Comparison of ENCODE assay signal across 8 cellular contexts in the genomic region with DNA sequence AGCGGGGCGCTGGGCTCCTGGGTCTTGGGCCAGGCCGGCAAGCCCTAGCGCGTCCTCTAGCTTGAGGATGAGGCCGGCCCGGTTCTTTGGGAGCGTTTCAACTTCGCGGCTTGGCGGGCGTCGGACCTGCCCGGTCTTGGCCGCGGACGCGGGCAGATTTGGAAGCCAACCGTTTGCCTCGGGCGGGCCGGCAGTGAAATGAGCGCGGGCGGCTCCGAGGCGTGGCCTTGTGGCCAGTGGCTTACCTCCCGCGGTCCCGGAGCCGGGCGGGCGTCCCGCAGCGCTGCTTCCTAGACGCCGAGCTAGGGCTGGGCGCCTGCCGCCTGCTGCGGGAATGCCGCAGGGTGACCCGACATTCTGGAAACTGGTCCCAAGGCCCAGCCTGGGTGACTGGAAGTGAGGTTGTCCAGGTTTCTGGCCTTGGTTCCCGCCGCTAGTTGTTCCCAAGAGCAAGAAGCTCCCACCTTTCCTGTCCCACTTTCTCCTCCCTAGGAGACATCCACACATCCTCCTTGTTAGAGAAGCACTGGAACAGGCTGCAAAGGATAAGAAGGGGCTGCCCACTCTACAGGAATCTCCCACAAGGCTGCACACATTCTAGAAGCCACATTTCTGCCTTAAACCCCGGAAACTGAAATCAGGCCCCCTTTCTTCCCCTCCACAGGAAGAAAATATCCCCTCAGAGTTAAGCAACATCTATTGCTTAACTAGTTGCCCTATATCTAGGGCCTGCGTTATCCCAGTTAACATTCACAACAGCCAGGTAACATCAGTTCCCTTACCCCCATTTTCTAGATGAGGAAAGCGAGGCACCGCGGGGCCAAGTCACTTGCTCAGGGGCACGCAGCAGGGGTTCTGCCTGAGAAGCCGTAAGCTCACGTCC. TPM values are rescaled to one million over a fixed set of nuclear protein-coding genes. Genes with fewer than 3 reads are reported as not detected.
DNase-seq lines count a peak whose midpoint lies in the region; ATAC-seq and TF ChIP-seq lines count a peak whose summit lies in the region.

No MANE protein-coding gene starts in this region.

- H3K27ac ChIP-seq in DOHH2 (ENCODE audit: low read depth, low read length): peak overlapping the region; percentile 59

- H3K9me2 ChIP-seq in DOHH2 (replicated peaks; ENCODE audit: control insufficient read depth, low read length) (no peaks in the 10 kb centered on the region), Loucy (replicated peaks; ENCODE audit: low read depth, low read length) (no peaks in the 10 kb centered on the region)

- peaks cover 36% of the 10 kb centered on the region for H3K27me3 ChIP-seq in DOHH2 (ENCODE audit: control insufficient read depth, low read length)
- H3K27me3 ChIP-seq in Loucy (ENCODE audit: insufficient read depth, low read length, poor library complexity, severe bottlenecking): no peaks in the 10 kb centered on the region

- no peaks in the 10 kb centered on the region for H3K36me3 Mint-ChIP-seq in brain
- H3K36me3 Mint-ChIP-seq in nephron progenitor cell (ENCODE audit: low read depth): no peaks in the 10 kb centered on the region

- H4K20me1 ChIP-seq in DOHH2 (ENCODE audit: control insufficient read depth, insufficient read depth, low read depth, low read length): no peaks in the 10 kb centered on the region
- H4K20me1 ChIP-seq in Loucy (ENCODE audit: insufficient read depth, low read length, poor library complexity, severe bottlenecking): peaks cover 2% of the 10 kb centered on the region

- peaks cover 90% of the 10 kb centered on the region for H3K27me3 Mint-ChIP-seq in brain
- H3K27me3 Mint-ChIP-seq in nephron progenitor cell (ENCODE audit: low read depth, poor library complexity): peaks cover 89% of the 10 kb centered on the region

- H3K4me3 ChIP-seq in DOHH2 (ENCODE audit: low read length): peak overlapping the region; percentile 76
- H3K4me3 ChIP-seq in Loucy (ENCODE audit: low read length, poor library complexity, severe bottlenecking): peak overlapping the region; percentile 72

- peaks cover 18% of the 10 kb centered on the region for H3F3A ChIP-seq in DOHH2 (ENCODE audit: control insufficient read depth, insufficient read depth)
- no peaks in the 10 kb centered on the region for H3F3A ChIP-seq in Loucy (ENCODE audit: low read depth)

- H3K27ac Mint-ChIP-seq in brain: peak overlapping the region in 2 of 5 experiments; percentile 54 to 63
- H3K27ac Mint-ChIP-seq in nephron progenitor cell: no peak overlapping the region

- H3K9me3 ChIP-seq in DOHH2 (ENCODE audit: control insufficient read depth, insufficient read depth, low read length): no peaks in the 10 kb centered on the region
- H3K9me3 ChIP-seq in Loucy (ENCODE audit: insufficient read depth, low read depth, low read length): no peaks in the 10 kb centered on the region

- ATAC-seq in GM21515 (IDR thresholded peaks at IDR 0.05; ENCODE audit: unreplicated experiment) (no peak), esophagus mucosa (no peak)

- peak overlapping the region; percentile 86 for H3K9ac ChIP-seq in Loucy (ENCODE audit: low read depth, low read length, poor library complexity, severe bottlenecking)

- H3K9me3 Mint-ChIP-seq in brain (peaks cover 0 to 9% (median 7%) of the 10 kb centered on the region in 5 experiments), nephron progenitor cell (peaks cover 8% of the 10 kb centered on the region)

- peaks cover 72% of the 10 kb centered on the region for H3K4me1 ChIP-seq in DOHH2 (ENCODE audit: control insufficient read depth, low read length)
- peaks cover 62% of the 10 kb centered on the region for H3K4me1 ChIP-seq in Loucy (ENCODE audit: insufficient read depth, low read length, poor library complexity, severe bottlenecking)

- H3K79me2 ChIP-seq in DOHH2 (ENCODE audit: control insufficient read depth, low read length) (peaks cover 3% of the 10 kb centered on the region), Loucy (ENCODE audit: insufficient read depth, low read length) (peaks cover 65% of the 10 kb centered on the region)

- DNase-seq in nephron progenitor cell: peak; percentile 56
- no peak for DNase-seq in dedifferentiated amniotic fluid mesenchymal stem cell (ENCODE audit: extremely low spot score)
- no peak for DNase-seq in UCSD-AML1 (lab: John Stamatoyannopoulos, UW; ENCODE audit: unreplicated experiment)

- H3K4me1 Mint-ChIP-seq in brain: peaks cover 53% of the 10 kb centered on the region
- H3K4me1 Mint-ChIP-seq in nephron progenitor cell: peaks cover 36% of the 10 kb centered on the region

- H2AFZ ChIP-seq in Loucy (ENCODE audit: low read length): no peak overlapping the region

- H3K36me3 ChIP-seq in DOHH2 (ENCODE audit: control insufficient read depth, low read length): no peaks in the 10 kb centered on the region
- H3K36me3 ChIP-seq in Loucy (ENCODE audit: insufficient read depth, low read length): no peaks in the 10 kb centered on the region

- TF ChIP-seq CTCF in DOHH2 (IDR thresholded peaks at IDR 0.05; ENCODE audit: low read depth, low read length, poor library complexity, severe bottlenecking): no peak
- TF ChIP-seq CTCF in Loucy (conservative IDR thresholded peaks at IDR 0.05; ENCODE audit: low read length): no peak
- TF ChIP-seq CTCF in brain (conservative IDR thresholded peaks at IDR 0.05): no peak
- TF ChIP-seq CTCF in nephron progenitor cell (IDR thresholded peaks at IDR 0.05): no peak

- H3K4me3 Mint-ChIP-seq in brain (peak overlapping the region; percentile 39 to 80 (median 63)), nephron progenitor cell (no peak overlapping the region)

- H3K4me2 ChIP-seq in DOHH2 (ENCODE audit: low read length) (peak overlapping the region; percentile 69), Loucy (ENCODE audit: low read depth, low read length, poor library complexity, severe bottlenecking) (peak overlapping the region; percentile 94)

RNA-seq across cellular contexts. Expression of a gene that starts 4.5 kb away (rescaled TPM):
- 9.4 TPM for polyA plus RNA-seq in brain (ENCODE audit: insufficient read depth, low read depth, low replicate concordance)
- total RNA-seq in esophagus mucosa: 3.8 TPM

RNA-seq across cellular contexts. Expression of a gene that starts 23.4 kb away (rescaled TPM):
- 36.4 TPM for polyA plus RNA-seq in brain (ENCODE audit: insufficient read depth, low read depth, low replicate concordance)
- 3.8 TPM for total RNA-seq in esophagus mucosa

RNA-seq across cellular contexts. Expression of a gene that starts 37.8 kb away (rescaled TPM):
- polyA plus RNA-seq in brain (ENCODE audit: insufficient read depth, low read depth, low replicate concordance): 30.6 TPM
- 25.2 TPM for total RNA-seq in esophagus mucosa
